Comparison of ENCODE assay signal across 8 cellular contexts in the genomic region with DNA sequence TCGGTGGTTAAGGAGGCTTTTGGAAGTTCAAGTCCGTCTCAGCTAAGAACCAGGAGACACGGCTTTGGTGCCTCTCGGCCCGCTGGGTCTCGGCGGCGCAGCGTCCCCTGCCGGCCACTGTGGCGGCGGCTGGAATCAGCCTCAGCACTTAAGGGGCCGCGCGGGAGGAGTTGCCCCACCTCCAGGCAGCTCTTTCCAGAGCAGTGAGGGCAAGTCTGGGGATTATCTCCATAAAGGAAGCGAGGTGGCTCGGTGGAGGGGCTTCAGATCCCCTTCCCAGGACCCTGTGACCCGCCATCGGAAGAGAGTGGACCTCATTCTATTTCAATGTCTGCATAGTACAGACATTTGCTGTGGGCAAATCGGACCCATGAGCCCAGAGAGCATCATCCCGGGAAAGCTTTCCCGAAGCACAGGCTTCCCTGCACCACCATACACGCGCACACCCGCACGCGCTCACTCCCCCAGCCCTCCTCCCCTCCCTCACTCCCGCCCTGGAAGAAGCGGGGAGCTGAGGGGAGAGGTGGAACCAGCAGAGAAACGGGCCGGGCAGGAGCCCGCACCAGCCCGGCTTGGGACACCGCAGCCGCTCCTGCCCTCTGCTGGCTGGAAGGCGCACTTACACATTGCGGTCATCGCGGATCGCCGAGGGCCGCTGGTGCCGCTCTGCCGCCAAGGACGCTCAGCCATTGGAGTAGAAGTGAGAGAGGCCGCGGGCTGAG. TPM values are rescaled to one million over a fixed set of nuclear protein-coding genes. Genes with fewer than 3 reads are reported as not detected.
A peak's percentile ranks its signal among the peaks of the same experiment; 100 is the strongest.
DNase-seq lines count a peak whose midpoint lies in the region; ATAC-seq and TF ChIP-seq lines count a peak whose summit lies in the region.

No MANE protein-coding gene starts in this region.

- peaks cover 39% of the 10 kb centered on the region for H3K27me3 Mint-ChIP-seq in T-helper 17 cell

- H3K4me1 ChIP-seq in ascending aorta, result peaks cover 0 to 5% of the 10 kb centered on the region in 2 donors

- TF ChIP-seq CTCF in GM13977 (IDR thresholded peaks at IDR 0.05; ENCODE audit: extremely low read depth, insufficient read depth, missing control alignments), result peak; percentile 98
- TF ChIP-seq CTCF in ascending aorta (IDR thresholded peaks at IDR 0.05), result peak; percentile 86 to 93 (median 88)

- peak; percentile 85 for ATAC-seq in HG02840 (IDR thresholded peaks at IDR 0.05; ENCODE audit: low FRiP score, unreplicated experiment)
- peak; percentile 92 for ATAC-seq in T-helper 17 cell

- no peaks in the 10 kb centered on the region for H3K27me3 ChIP-seq in ascending aorta

- peaks cover 15% of the 10 kb centered on the region for H3K4me1 Mint-ChIP-seq in T-helper 17 cell

- H3K4me3 Mint-ChIP-seq in T-helper 17 cell, result peak overlapping the region; percentile 90

- H3K4me3 ChIP-seq in ascending aorta, result peak overlapping the region; percentile 58 to 75

- H3K36me3 Mint-ChIP-seq in T-helper 17 cell (ENCODE audit: low read depth), result peaks cover 4% of the 10 kb centered on the region

- DNase-seq in GM13977 (ENCODE audit: low spot score) (peak; percentile 83), NCI-H1436 treated with DMSO at 0.1 percent for 48 hours (lab: John Stamatoyannopoulos, UW) (peak; percentile 40), T-helper 17 cell (peak; percentile 65 to 74 (median 67)), ascending aorta (ENCODE audit: low spot score in 2 of 2) (peak; percentile 39 to 90), hippocampal formation (lab: John Stamatoyannopoulos, UW) (peak; percentile 68 to 84), retina (peak; percentile 96), NCI-H128 (lab: John Stamatoyannopoulos, UW; ENCODE audit: unreplicated experiment) (no peak)

- H3K27ac Mint-ChIP-seq in T-helper 17 cell, result peak overlapping the region; percentile 84

- no peaks in the 10 kb centered on the region for H3K36me3 ChIP-seq in ascending aorta

- intact Hi-C loops in ascending aorta (cut with DNase I), result loop anchor here (1.0 to 5.0 kb wide), 5 partner anchors 16 to 359 kb away; no protein-coding TSS in a partner anchor

- H3K9me3 ChIP-seq in T-helper 17 cell (ENCODE audit: control insufficient read depth, low read length, poor library complexity, severe bottlenecking) (no peaks in the 10 kb centered on the region), ascending aorta (no peaks in the 10 kb centered on the region)

- peak overlapping the region; percentile 80 to 85 for H3K27ac ChIP-seq in ascending aorta

- in situ Hi-C loops in GM13977 (cut with MboI; ENCODE audit: low pct_unique_long_range_greater_than_20kb, low sequenced_read_pairs, unreplicated experiment), result no loop called here

RNA-seq across cellular contexts. Expression of a gene that starts 15.9 kb away (rescaled TPM):
- total RNA-seq in T-helper 17 cell, result 1 to 10 TPM in 1 of 2 donors, not detected in 1; 1.2 TPM
- not detected for total RNA-seq in ascending aorta

RNA-seq across cellular contexts. Expression of a gene that starts 18.6 kb away (rescaled TPM):
- total RNA-seq in T-helper 17 cell, result 10 to 100 TPM; 76.6 to 91.2 TPM
- 38.8 TPM for total RNA-seq in ascending aorta

RNA-seq across cellular contexts. Expression of a gene that starts 27.9 kb away (rescaled TPM):
- total RNA-seq in T-helper 17 cell (not detected), ascending aorta (not detected)

RNA-seq across cellular contexts. Expression of a gene that starts 53.7 kb away (rescaled TPM):
- total RNA-seq in T-helper 17 cell, result 10 to 100 TPM; 29.8 to 38.2 TPM
- total RNA-seq in ascending aorta, result 216 TPM

RNA-seq across cellular contexts. Expression of a gene that starts 58.9 kb away (rescaled TPM):
- not detected for total RNA-seq in T-helper 17 cell
- not detected for total RNA-seq in ascending aorta
